15 cellular contexts compared by ENCODE assay signal in genomic region chr7:113331155-113331898, GRCh38.
DNase-seq lines count a peak whose midpoint lies in the region; ATAC-seq and TF ChIP-seq lines count a peak whose summit lies in the region.
"Had no signal": no experiment of that assay in that cellular context is flagged by ENCODE, and none has a peak within 500 bp of the region (broad histone marks: within the 10 kb centered on the region; RNA-seq: fewer than 3 reads in every experiment).

No MANE protein-coding gene starts in this region.

- H3K27ac ChIP-seq in HUES6 (ENCODE audit: low read depth, low read length): no peak overlapping the region
- no peak overlapping the region for H3K27ac ChIP-seq in sigmoid colon
- H3K27ac ChIP-seq: lower lobe of right lung had no signal

- peaks cover 14% of the 10 kb centered on the region for H3K4me1 Mint-ChIP-seq in WTC11
- H3K4me1 Mint-ChIP-seq: brain, naive B cell, T-helper 17 cell had no signal

- TF ChIP-seq CTCF in WTC11 (IDR thresholded peaks at IDR 0.05) (no peak), sigmoid colon (IDR thresholded peaks at IDR 0.05) (no peak), GM10248 (IDR thresholded peaks at IDR 0.05; ENCODE audit: control extremely low read depth, extremely low read depth, low read depth, missing control alignments) (no peak)

- H3K9ac ChIP-seq in HUES6 (ENCODE audit: low read length): no peak overlapping the region

- ATAC-seq in WTC11 (peak; percentile 95), GM18498 (IDR thresholded peaks at IDR 0.05; ENCODE audit: unreplicated experiment) (no peak), left lobe of liver (no peak)
- ATAC-seq: T-helper 17 cell had no signal

- WGBS in sigmoid colon, 2 donors: 68 to 85% methylated on average over 15 of the region's 15 CpGs

- intact Hi-C loops in sigmoid colon (cut with DNase I): no loop called here

- peaks cover 3% of the 10 kb centered on the region for H3K9me3 Mint-ChIP-seq in WTC11

- H3K4me1 ChIP-seq in HUES6 (ENCODE audit: control insufficient read depth, insufficient read depth, low read length): peaks cover 7% of the 10 kb centered on the region; the same call in 1 of the 2 replicates
- H3K4me1 ChIP-seq in sigmoid colon: peaks cover 0 to 3% (median under 1%) of the 10 kb centered on the region in 4 donors
- H3K4me1 ChIP-seq: lower lobe of right lung had no signal

- no peak for TF ChIP-seq EP300 in sigmoid colon (IDR thresholded peaks at IDR 0.05)

- H3K4me3 Mint-ChIP-seq in WTC11: no peak overlapping the region
- H3K4me3 Mint-ChIP-seq: brain, naive B cell, T-helper 17 cell had no signal

- H3K9me3 ChIP-seq in HUES6 (ENCODE audit: control insufficient read depth, insufficient read depth, low read depth, low read length) (no peaks in the 10 kb centered on the region), sigmoid colon (no peaks in the 10 kb centered on the region)

- H3K27me3 Mint-ChIP-seq in WTC11 (ENCODE audit: low read depth): peaks cover 3% of the 10 kb centered on the region; the same call in 1 of the 2 replicates
- H3K27me3 Mint-ChIP-seq: naive B cell had no signal

- POLR2A ChIA-PET in WTC11 (lab: Charles Lee) (no interaction called here), GM10248 (lab: Yijun Ruan, JAX) (no interaction called here)

- H3K36me3 Mint-ChIP-seq in WTC11: no peaks in the 10 kb centered on the region
- H3K36me3 Mint-ChIP-seq: brain, naive B cell had no signal

- CTCF ChIA-PET in WTC11 (lab: Charles Lee): interaction anchor here (1.2 to 1.3 kb wide), 2 partner anchors 42 to 172 kb away, joined by 4 to 5 read pairs; no protein-coding TSS in a partner anchor
- CTCF ChIA-PET in GM10248 (lab: Yijun Ruan, JAX): interaction anchor here (1.2 kb wide), 1 partner anchor 17 kb away, joined by 3 read pairs; no protein-coding TSS in a partner anchor

- H3K36me3 ChIP-seq in HUES6 (ENCODE audit: control insufficient read depth, insufficient read depth, low read length): no peaks in the 10 kb centered on the region
- no peaks in the 10 kb centered on the region for H3K36me3 ChIP-seq in sigmoid colon
- H3K36me3 ChIP-seq: lower lobe of right lung had no signal

- H3K27me3 ChIP-seq in HUES6 (ENCODE audit: control insufficient read depth, insufficient read depth, low read length) (no peaks in the 10 kb centered on the region; the same call in 1 of the 2 replicates), sigmoid colon (no peaks in the 10 kb centered on the region)

- peak overlapping the region; percentile 13; the same call in 1 of the 2 replicates for H3K4me3 ChIP-seq in HUES6 (ENCODE audit: low read depth, low read length)
- no peak overlapping the region for H3K4me3 ChIP-seq in sigmoid colon
- H3K4me3 ChIP-seq: lower lobe of right lung had no signal

- DNase-seq in WTC11 (ENCODE audit: low spot score) (peak; percentile 59), iPS DF 19.7 (ENCODE audit: low read depth, low spot score) (peak; percentile 5), sigmoid colon (peak; percentile 62), GM10248 (ENCODE audit: extremely low spot score) (no peak), left lobe of liver (ENCODE audit: low spot score) (no peak)
- DNase-seq: activated CD4-positive, CD25-positive, alpha-beta regulatory T cell treated with anti-CD3 and anti-CD28 coated beads, Interleukin-2, amount 50 U/mL, for 72 hours; DMS79; hippocampal formation; lower lobe of right lung; naive B cell; NCI-H2081 treated with DMSO at 0.1 percent for 48 hours; T-helper 17 cell had no signal

- H3K27ac Mint-ChIP-seq in WTC11: no peak overlapping the region
- H3K27ac Mint-ChIP-seq: naive B cell, T-helper 17 cell had no signal

- no peak for TF ChIP-seq POLR2A in sigmoid colon (IDR thresholded peaks at IDR 0.05)

TF ChIP-seq in WTC11, 78 proteins besides CTCF, POLR2A, EP300 and RAD21:
- TF ChIP-seq FOXP1 (CRISPR knock-in tag; IDR thresholded peaks at IDR 0.05; ENCODE audit: borderline replicate concordance) (peak; percentile 61), SMAD3 (CRISPR knock-in tag; IDR thresholded peaks at IDR 0.05; ENCODE audit: borderline replicate concordance) (no peak), MYBL2 (CRISPR knock-in tag; IDR thresholded peaks at IDR 0.05) (no peak)
TF ChIP-seq in WTC11: peak in this region for 1.

Comparison
In these comparisons a context has a peak if more than half of its experiments do, and no peak if none do; other contexts are left out.
1. DNase-seq: peak in WTC11 (single experiment), iPS DF 19.7 (single experiment) and sigmoid colon (single experiment); none in GM10248 (single experiment) and left lobe of liver (single experiment).